ENCODE assay signal across 1 cellular context in genomic region chr5:150645070-150645700, GRCh38.
TF ChIP-seq lines count a peak whose summit lies in the region.

No MANE protein-coding gene starts in this region.

TF ChIP-seq in endothelial cell of umbilical vein, 7 proteins besides CTCF, POLR2A, EP300 and RAD21 (continued from another document):
- TF ChIP-seq JUN (IDR thresholded peaks at IDR 0.05; ENCODE audit: borderline replicate concordance, insufficient read depth, insufficient read length, low read depth) (no peak), POLR2AphosphoS5 (IDR thresholded peaks at IDR 0.05; ENCODE audit: insufficient read depth, low read depth, low read length) (no peak), FOS (IDR thresholded peaks at IDR 0.05; ENCODE audit: borderline replicate concordance, insufficient read depth, low read length) (no peak)
TF ChIP-seq in endothelial cell of umbilical vein: peak in this region for 0.
